Comparison of ENCODE assay signal across 22 cellular contexts in genomic region chr16:69721441-69721957, GRCh38.
"Had no signal": no experiment of that assay in that cellular context is flagged by ENCODE, and none has a peak within 500 bp of the region (broad histone marks: within the 10 kb centered on the region; RNA-seq: fewer than 3 reads in every experiment).

No MANE protein-coding gene starts in this region.

- H3K4me3 Mint-ChIP-seq: activated CD4-positive, alpha-beta memory T cell treated with anti-CD3 and anti-CD28 coated beads, Interleukin-2, amount 10 ng/mL, durations not matched to agents 7 days and 5 days; activated CD4-positive, alpha-beta T cell treated with anti-CD3 and anti-CD28 coated beads, Interleukin-2, amount 10 ng/mL, durations not matched to agents 7 days and 5 days; activated naive CD4-positive, alpha-beta T cell treated with anti-CD3 and anti-CD28 coated beads, Interleukin-2, amount 50 U/mL, for 24 hours; activated naive CD8-positive, alpha-beta T cell treated with anti-CD3 and anti-CD28 coated beads, Interleukin-2, amount 50 U/mL, for 24 hours; activated T-cell treated with anti-CD3 and anti-CD28 coated beads, Interleukin-2, amount 50 U/mL, for 4 hours; mesothelial cell of epicardium; naive thymus-derived CD4-positive, alpha-beta T cell; stimulated activated memory B cell treated with anti-CD40 and anti-IgM and Interleukin-4, amounts not matched to agents 10 μg/mL and 1 μg/mL and 100 μg/mL, for 72 hours; stimulated activated naive CD8-positive, alpha-beta T cell treated with anti-CD3 and anti-CD28 coated beads, Interleukin-15, amount 100 ng/mL, for 72 hours; T-helper 1 cell treated with Interleukin-12 subunit alpha and Interleukin-12 subunit beta and Interleukin-4 antibody, amounts not matched to agents 30 μg/mL and 1 μg/mL, for 36 hours had no signal

- DNase-seq: activated CD4-positive, alpha-beta memory T cell treated with anti-CD3 and anti-CD28 coated beads, Interleukin-2, amount 10 ng/mL, durations not matched to agents 7 days and 5 days; activated CD4-positive, alpha-beta T cell treated with anti-CD3 and anti-CD28 coated beads for 1 hour; activated CD4-positive, alpha-beta T cell treated with anti-CD3 and anti-CD28 coated beads, Interleukin-2, amount 10 ng/mL, durations not matched to agents 7 days and 5 days; activated naive CD8-positive, alpha-beta T cell treated with anti-CD3 and anti-CD28 coated beads, Interleukin-2, amount 50 U/mL, for 24 hours; activated T-cell treated with anti-CD3 and anti-CD28 coated beads, Interleukin-2, amount 50 U/mL, for 4 hours; amygdala; islet precursor cell; left ventricle myocardium superior; naive thymus-derived CD4-positive, alpha-beta T cell; sigmoid colon; stimulated activated CD4-positive, alpha-beta T cell treated with anti-CD3 and anti-CD28 coated beads, Interleukin-4, amount 100 ng/mL, for 4 hours; stimulated activated CD8-positive, alpha-beta memory T cell treated with anti-CD3 and anti-CD28 coated beads, Interleukin-4, amount 100 ng/mL, for 48 hours; T-helper 9 cell had no signal

- H3K9me3 Mint-ChIP-seq: activated CD4-positive, alpha-beta memory T cell treated with anti-CD3 and anti-CD28 coated beads, Interleukin-2, amount 10 ng/mL, durations not matched to agents 7 days and 5 days; activated CD4-positive, alpha-beta T cell treated with anti-CD3 and anti-CD28 coated beads, Interleukin-2, amount 10 ng/mL, durations not matched to agents 7 days and 5 days; activated naive CD4-positive, alpha-beta T cell treated with anti-CD3 and anti-CD28 coated beads, Interleukin-2, amount 50 U/mL, for 24 hours; activated naive CD8-positive, alpha-beta T cell treated with anti-CD3 and anti-CD28 coated beads, Interleukin-2, amount 50 U/mL, for 24 hours; activated T-cell treated with anti-CD3 and anti-CD28 coated beads, Interleukin-2, amount 50 U/mL, for 4 hours; activated T-helper 2 cell treated with anti-CD3 and anti-CD28 coated beads, Interferon-gamma antibody, Interleukin-2, Interleukin-4, amounts not matched to agents 10 μg/mL and 5 μg/mL and 100 μg/mL, durations not matched to agents 14 hours and 24 hours and 36 hours; mesothelial cell of epicardium; naive thymus-derived CD4-positive, alpha-beta T cell; stimulated activated memory B cell treated with anti-CD40 and anti-IgM and Interleukin-4, amounts not matched to agents 10 μg/mL and 1 μg/mL and 100 μg/mL, for 72 hours; stimulated activated naive CD8-positive, alpha-beta T cell treated with anti-CD3 and anti-CD28 coated beads, Interleukin-15, amount 100 ng/mL, for 72 hours; T-helper 1 cell treated with Interleukin-12 subunit alpha and Interleukin-12 subunit beta and Interleukin-4 antibody, amounts not matched to agents 30 μg/mL and 1 μg/mL, for 36 hours had no signal

- H3K27ac ChIP-seq: gastroesophageal sphincter, sigmoid colon, tibial artery had no signal

- H2AFZ ChIP-seq: hepatocyte had no signal

- H3K4me2 ChIP-seq: hepatocyte had no signal

- H3K27me3 ChIP-seq: gastroesophageal sphincter, hepatocyte, sigmoid colon, tibial artery had no signal

- H3K27ac Mint-ChIP-seq: activated CD4-positive, alpha-beta memory T cell treated with anti-CD3 and anti-CD28 coated beads, Interleukin-2, amount 10 ng/mL, durations not matched to agents 7 days and 5 days; activated CD4-positive, alpha-beta T cell treated with anti-CD3 and anti-CD28 coated beads, Interleukin-2, amount 10 ng/mL, durations not matched to agents 7 days and 5 days; activated naive CD4-positive, alpha-beta T cell treated with anti-CD3 and anti-CD28 coated beads, Interleukin-2, amount 50 U/mL, for 24 hours; activated naive CD8-positive, alpha-beta T cell treated with anti-CD3 and anti-CD28 coated beads, Interleukin-2, amount 50 U/mL, for 24 hours; activated T-helper 2 cell treated with anti-CD3 and anti-CD28 coated beads, Interferon-gamma antibody, Interleukin-2, Interleukin-4, amounts not matched to agents 10 μg/mL and 5 μg/mL and 100 μg/mL, durations not matched to agents 14 hours and 24 hours and 36 hours; mesothelial cell of epicardium; stimulated activated memory B cell treated with anti-CD40 and anti-IgM and Interleukin-4, amounts not matched to agents 10 μg/mL and 1 μg/mL and 100 μg/mL, for 72 hours; T-helper 1 cell treated with Interleukin-12 subunit alpha and Interleukin-12 subunit beta and Interleukin-4 antibody, amounts not matched to agents 30 μg/mL and 1 μg/mL, for 36 hours had no signal

- H3K4me3 ChIP-seq: gastroesophageal sphincter, hepatocyte, sigmoid colon, tibial artery had no signal

- H3K36me3 Mint-ChIP-seq: activated naive CD4-positive, alpha-beta T cell treated with anti-CD3 and anti-CD28 coated beads, Interleukin-2, amount 50 U/mL, for 24 hours had no signal

- H3K27me3 Mint-ChIP-seq: activated CD4-positive, alpha-beta memory T cell treated with anti-CD3 and anti-CD28 coated beads, Interleukin-2, amount 10 ng/mL, durations not matched to agents 7 days and 5 days; activated CD4-positive, alpha-beta T cell treated with anti-CD3 and anti-CD28 coated beads, Interleukin-2, amount 10 ng/mL, durations not matched to agents 7 days and 5 days; activated naive CD4-positive, alpha-beta T cell treated with anti-CD3 and anti-CD28 coated beads, Interleukin-2, amount 50 U/mL, for 24 hours; activated naive CD8-positive, alpha-beta T cell treated with anti-CD3 and anti-CD28 coated beads, Interleukin-2, amount 50 U/mL, for 24 hours; naive thymus-derived CD4-positive, alpha-beta T cell; stimulated activated memory B cell treated with anti-CD40 and anti-IgM and Interleukin-4, amounts not matched to agents 10 μg/mL and 1 μg/mL and 100 μg/mL, for 72 hours; stimulated activated naive CD8-positive, alpha-beta T cell treated with anti-CD3 and anti-CD28 coated beads, Interleukin-15, amount 100 ng/mL, for 72 hours had no signal

- ATAC-seq: activated naive CD8-positive, alpha-beta T cell treated with anti-CD3 and anti-CD28 coated beads, Interleukin-2, amount 50 U/mL, for 24 hours; activated T-cell treated with anti-CD3 and anti-CD28 coated beads, Interleukin-2, amount 50 U/mL, for 4 hours; gastroesophageal sphincter; left ventricle myocardium superior; naive thymus-derived CD4-positive, alpha-beta T cell; stimulated activated memory B cell treated with anti-CD40 and anti-IgM and Interleukin-4, amounts not matched to agents 10 μg/mL and 1 μg/mL and 100 μg/mL, for 72 hours; stimulated activated naive CD8-positive, alpha-beta T cell treated with anti-CD3 and anti-CD28 coated beads, Interleukin-15, amount 100 ng/mL, for 72 hours had no signal

- H3K9me3 ChIP-seq: gastroesophageal sphincter, sigmoid colon, tibial artery had no signal
